Comparison of ENCODE assay signal across 8 cellular contexts in genomic region chr1:115807723-115808122, GRCh38. TPM values are rescaled to one million over a fixed set of nuclear protein-coding genes. Genes with fewer than 3 reads are reported as not detected.
DNase-seq lines count a peak whose midpoint lies in the region; ATAC-seq and TF ChIP-seq lines count a peak whose summit lies in the region.

No MANE protein-coding gene starts in this region.

- no peaks in the 10 kb centered on the region for H3K79me2 ChIP-seq in GM23338 (replicated peaks; ENCODE audit: insufficient read depth)

- H4K20me1 ChIP-seq in GM23338 (replicated peaks; ENCODE audit: insufficient read depth), result no peaks in the 10 kb centered on the region

- no peak overlapping the region for H2AFZ ChIP-seq in GM23338

- no peaks in the 10 kb centered on the region for H3K4me1 ChIP-seq in GM23338 (ENCODE audit: insufficient read depth)
- peaks cover 14% of the 10 kb centered on the region for H3K4me1 ChIP-seq in upper lobe of right lung

- H3K27ac Mint-ChIP-seq in GM23338, result no peak overlapping the region
- H3K27ac Mint-ChIP-seq in T-helper 2 cell treated with Interferon-gamma antibody and Interleukin-4, amounts not matched to agents 5 μg/mL and 100 μg/mL, for 36 hours, result no peak overlapping the region

- no peaks in the 10 kb centered on the region for H3K27me3 ChIP-seq in GM23338 (ENCODE audit: insufficient read depth)
- no peaks in the 10 kb centered on the region for H3K27me3 ChIP-seq in upper lobe of right lung

- H3K27ac ChIP-seq in GM23338 (ENCODE audit: low read depth), result no peak overlapping the region
- H3K27ac ChIP-seq in epithelial cell of prostate, result peak overlapping the region; percentile 12
- no peak overlapping the region for H3K27ac ChIP-seq in upper lobe of right lung

- H3K36me3 Mint-ChIP-seq in GM23338 (ENCODE audit: low read depth), result no peaks in the 10 kb centered on the region; the same call in 2 of the 3 replicates
- no peaks in the 10 kb centered on the region for H3K36me3 Mint-ChIP-seq in T-helper 2 cell treated with Interferon-gamma antibody and Interleukin-4, amounts not matched to agents 5 μg/mL and 100 μg/mL, for 36 hours (ENCODE audit: low read depth)

- peaks cover 8% of the 10 kb centered on the region; the same call in 2 of the 3 replicates for H3K9me3 Mint-ChIP-seq in GM23338
- no peaks in the 10 kb centered on the region for H3K9me3 Mint-ChIP-seq in T-helper 2 cell treated with Interferon-gamma antibody and Interleukin-4, amounts not matched to agents 5 μg/mL and 100 μg/mL, for 36 hours

- TF ChIP-seq CTCF in GM23338 (conservative IDR thresholded peaks at IDR 0.05; ENCODE audit: low read depth in 2 of 2) (peak; percentile 81 to 83), upper lobe of right lung (IDR thresholded peaks at IDR 0.05) (peak; percentile 74)

- no peak overlapping the region for H3K4me3 ChIP-seq in GM23338
- no peak overlapping the region for H3K4me3 ChIP-seq in upper lobe of right lung

- no peak overlapping the region for H3K4me3 Mint-ChIP-seq in GM23338
- no peak overlapping the region for H3K4me3 Mint-ChIP-seq in T-helper 2 cell treated with Interferon-gamma antibody and Interleukin-4, amounts not matched to agents 5 μg/mL and 100 μg/mL, for 36 hours

- intact Hi-C loops in upper lobe of right lung (cut with DNase I), result no loop called here

- H3K4me1 Mint-ChIP-seq in GM23338, result peaks cover 14% of the 10 kb centered on the region
- no peaks in the 10 kb centered on the region for H3K4me1 Mint-ChIP-seq in T-helper 2 cell treated with Interferon-gamma antibody and Interleukin-4, amounts not matched to agents 5 μg/mL and 100 μg/mL, for 36 hours (ENCODE audit: low read depth)

- H3K4me2 ChIP-seq in GM23338, result no peak overlapping the region

- ATAC-seq in GM23338, result peak; percentile 95
- peak; percentile 80 for ATAC-seq in upper lobe of right lung

- DNase-seq in DMS153 (lab: John Stamatoyannopoulos, UW) (peak; percentile 56), GM23338 (ENCODE audit: low spot score) (peak; percentile 97), NCI-H1694 treated with DMSO at 0.1 percent for 48 hours (lab: John Stamatoyannopoulos, UW) (peak; percentile 88), epithelial cell of prostate (ENCODE audit: low read depth, low spot score) (no peak), midbrain (lab: John Stamatoyannopoulos, UW) (peak; percentile 79), upper lobe of right lung (no peak), ecto neural progenitor cell (ENCODE audit: low spot score) (no peak)
- DNase-seq in T-helper 2 cell treated with Interferon-gamma antibody and Interleukin-4, amounts not matched to agents 5 μg/mL and 100 μg/mL, for 36 hours (ENCODE audit: low spot score), result peak; percentile 22

- no peaks in the 10 kb centered on the region for H3K36me3 ChIP-seq in GM23338 (ENCODE audit: insufficient read depth)
- H3K36me3 ChIP-seq in upper lobe of right lung, result no peaks in the 10 kb centered on the region

- H3K27me3 Mint-ChIP-seq in GM23338 (ENCODE audit: insufficient read depth, low read depth, poor library complexity), result peaks cover 1% of the 10 kb centered on the region
- peaks cover 8% of the 10 kb centered on the region for H3K27me3 Mint-ChIP-seq in T-helper 2 cell treated with Interferon-gamma antibody and Interleukin-4, amounts not matched to agents 5 μg/mL and 100 μg/mL, for 36 hours (ENCODE audit: low read depth)

- no peaks in the 10 kb centered on the region for H3K9me3 ChIP-seq in upper lobe of right lung

- peaks cover 6% of the 10 kb centered on the region for H3K9me2 ChIP-seq in GM23338 (ENCODE audit: insufficient read depth)

- H3F3A ChIP-seq in GM23338 (replicated peaks; ENCODE audit: low read depth), result no peaks in the 10 kb centered on the region

TF ChIP-seq in GM23338, 12 proteins besides CTCF, POLR2A, EP300 and RAD21 (continues in another document):
- TF ChIP-seq EZH2phosphoT487 (IDR thresholded peaks at IDR 0.05; ENCODE audit: unreplicated experiment) (no peak), CREB1 (CRISPR knock-in tag; IDR thresholded peaks at IDR 0.05; ENCODE audit: low read depth) (no peak), ZNF114 (CRISPR knock-in tag; IDR thresholded peaks at IDR 0.05) (no peak), JUNB (IDR thresholded peaks at IDR 0.05; ENCODE audit: unreplicated experiment) (no peak), REST (IDR thresholded peaks at IDR 0.05; ENCODE audit: unreplicated experiment) (no peak), EZH2 (IDR thresholded peaks at IDR 0.05; ENCODE audit: low read depth, unreplicated experiment) (no peak), STAT1 (IDR thresholded peaks at IDR 0.05; ENCODE audit: unreplicated experiment) (no peak), NANOG (IDR thresholded peaks at IDR 0.05; ENCODE audit: borderline replicate concordance) (no peak)

RNA-seq across cellular contexts. Expression of gene NHLH2, which starts 33.2 kb away (rescaled TPM):
- total RNA-seq in GM23338 (2014; rRNA removed; shearing (Covaris generic)), result 1.7 and 2.3 TPM in 2 replicates
- polyA plus RNA-seq in GM23338 (2016; fragmentation: Nextera tagmentation; extraction: Ambion mirVana), result 1.8 and 1.9 TPM in 2 replicates
- total RNA-seq in upper lobe of right lung, result 0.32 TPM

RNA-seq across cellular contexts. Expression of gene CASQ2, which starts 39.2 kb away (rescaled TPM):
- total RNA-seq in GM23338 (2014; rRNA removed; shearing (Covaris generic)), result not detected in 2 replicates
- not detected in 2 replicates for polyA plus RNA-seq in GM23338 (2016; fragmentation: Nextera tagmentation; extraction: Ambion mirVana)
- 1.3 TPM for total RNA-seq in upper lobe of right lung

Comparison
In these comparisons a context has a peak if more than half of its experiments do, and no peak if none do; other contexts are left out.
1. DNase-seq: peak in DMS153 (single experiment), GM23338 (single experiment), NCI-H1694 treated with DMSO at 0.1 percent for 48 hours (single experiment), T-helper 2 cell treated with Interferon-gamma antibody and Interleukin-4, amounts not matched to agents 5 μg/mL and 100 μg/mL, for 36 hours (single experiment) and midbrain (single experiment); none in epithelial cell of prostate (single experiment), upper lobe of right lung (single experiment) and ecto neural progenitor cell (single experiment).